22 cellular contexts compared by ENCODE assay signal in the genomic region with DNA sequence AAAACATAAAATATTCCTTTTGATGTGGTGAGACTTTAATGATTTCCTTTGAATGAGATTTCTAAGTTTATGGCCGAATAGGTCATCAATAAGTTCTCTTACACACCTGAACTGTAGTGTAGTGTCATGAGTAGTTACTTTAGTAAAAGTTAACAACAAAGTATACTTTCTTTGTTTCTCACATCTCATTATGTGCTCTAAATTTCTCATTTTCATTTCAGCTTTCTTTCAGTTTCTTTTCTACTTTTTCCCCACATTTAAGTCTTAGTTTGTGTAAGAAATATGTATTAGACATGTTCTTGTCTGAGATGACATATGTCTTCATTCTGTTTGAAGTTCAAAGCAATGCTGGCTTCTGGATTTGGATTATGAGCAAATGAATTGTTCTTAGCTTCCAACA.
DNase-seq lines count a peak whose midpoint lies in the region; ATAC-seq, FAIRE-seq and TF ChIP-seq lines count a peak whose summit lies in the region.
"Had no signal": no experiment of that assay in that cellular context is flagged by ENCODE, and none has a peak within 500 bp of the region (broad histone marks: within the 10 kb centered on the region; RNA-seq: fewer than 3 reads in every experiment).

No MANE protein-coding gene starts in this region.

- H3K4me1 ChIP-seq in left ventricle myocardium inferior (no peaks in the 10 kb centered on the region), MM.1S (ENCODE audit: low read length) (no peaks in the 10 kb centered on the region), endodermal cell (ENCODE audit: control insufficient read depth, insufficient read depth, low read length) (no peaks in the 10 kb centered on the region), tibial artery (peaks cover 0 to 41% (median 11%) of the 10 kb centered on the region in 4 donors), pancreas (no peaks in the 10 kb centered on the region)
- H3K4me1 ChIP-seq: SJSA1 had no signal

- H3K4me2 ChIP-seq in MM.1S (ENCODE audit: low read depth, low read length) = no peak overlapping the region

- H3K4me1 Mint-ChIP-seq in endodermal cell (no peaks in the 10 kb centered on the region), immature natural killer cell (no peaks in the 10 kb centered on the region)
- H3K4me1 Mint-ChIP-seq: B cell had no signal

- H3K4me3 ChIP-seq in left ventricle myocardium inferior (no peak overlapping the region), MM.1S (ENCODE audit: low read length) (no peak overlapping the region), endodermal cell (ENCODE audit: low read length) (no peak overlapping the region), tibial artery (no peak overlapping the region), pancreas (no peak overlapping the region)
- H3K4me3 ChIP-seq: K562, MG63, SJSA1 had no signal

- no peaks in the 10 kb centered on the region for H3K27me3 ChIP-seq in left ventricle myocardium inferior (ENCODE audit: low read depth)
- H3K27me3 ChIP-seq in MM.1S (replicated peaks; ENCODE audit: insufficient read depth, low read length) = no peaks in the 10 kb centered on the region
- no peaks in the 10 kb centered on the region for H3K27me3 ChIP-seq in endodermal cell (ENCODE audit: control insufficient read depth, insufficient read depth, low read length, poor library complexity, severe bottlenecking)
- H3K27me3 ChIP-seq in tibial artery = no peaks in the 10 kb centered on the region
- H3K27me3 ChIP-seq in pancreas = no peaks in the 10 kb centered on the region
- H3K27me3 ChIP-seq: MG63, SJSA1 had no signal

- FAIRE-seq in pancreas (lab: Jason Lieb, UNC) (no peak), RCC 7860 (lab: Jason Lieb, UNC) (no peak)
- FAIRE-seq: A204.1, HepG2, K562 had no signal

- H2AFZ ChIP-seq in MM.1S (ENCODE audit: low read length) = no peak overlapping the region

- no peaks in the 10 kb centered on the region for H3K79me2 ChIP-seq in MM.1S (ENCODE audit: low read length)

- intact Hi-C loops in left ventricle myocardium inferior (cut with micrococcal nuclease) (no loop called here), cardiac septum (cut with DNase I) (no loop called here), tibial artery (cut with DNase I; ENCODE audit: low total_unique reads) (no loop called here), pancreas (cut with DNase I) (no loop called here)

- H3K27ac ChIP-seq in left ventricle myocardium inferior (replicated peaks) = peak overlapping the region; percentile 55
- no peak overlapping the region for H3K27ac ChIP-seq in MM.1S (ENCODE audit: low read length)
- H3K27ac ChIP-seq in endodermal cell (ENCODE audit: low read depth, low read length) = peak overlapping the region; percentile 12
- H3K27ac ChIP-seq in tibial artery = peak overlapping the region; percentile 45 to 47
- no peak overlapping the region for H3K27ac ChIP-seq in pancreas
- H3K27ac ChIP-seq: HL-60, SJSA1 had no signal

- H3K9me3 ChIP-seq in left ventricle myocardium inferior (replicated peaks) = no peaks in the 10 kb centered on the region
- H3K9me3 ChIP-seq in MM.1S (replicated peaks; ENCODE audit: insufficient read depth, low read length) = no peaks in the 10 kb centered on the region
- no peaks in the 10 kb centered on the region for H3K9me3 ChIP-seq in endodermal cell (ENCODE audit: control insufficient read depth, low read length)
- H3K9me3 ChIP-seq in tibial artery = no peaks in the 10 kb centered on the region
- no peaks in the 10 kb centered on the region for H3K9me3 ChIP-seq in pancreas
- H3K9me3 ChIP-seq: MG63, SJSA1 had no signal

- H3K4me3 Mint-ChIP-seq in endodermal cell = no peak overlapping the region
- H3K4me3 Mint-ChIP-seq in immature natural killer cell = no peak overlapping the region
- H3K4me3 Mint-ChIP-seq: B cell had no signal

- no peaks in the 10 kb centered on the region for H3K9me3 Mint-ChIP-seq in endodermal cell
- peaks cover 0 to 18% (median 3%) of the 10 kb centered on the region in 6 donors for H3K9me3 Mint-ChIP-seq in immature natural killer cell

- H4K20me1 ChIP-seq in MM.1S (ENCODE audit: insufficient read depth, low read length) = no peaks in the 10 kb centered on the region

- DNase-seq in left ventricle myocardium inferior = no peak
- no peak for DNase-seq in cardiac septum (ENCODE audit: low spot score)
- DNase-seq in MM.1S = peak; percentile 25
- DNase-seq in endodermal cell = no peak
- DNase-seq in tibial artery = no peak
- no peak for DNase-seq in pancreas
- DNase-seq in immature natural killer cell = no peak
- DNase-seq in RCC 7860 (ENCODE audit: low spot score) = no peak
- DNase-seq: EL, GF-D8, H7, NCI-H1436, NCI-H1930, OCI-M1, SW 1271 had no signal

- WGBS in endodermal cell (ENCODE audit: insufficient coverage in 1 of 2, insufficient read length in 1 of 2), 2 experiments = 100% methylated on average over 1 of the region's 1 CpG; no CpG with 5 or more reads in 1 of the 2 experiments
- 39 to 47% methylated on average over 1 of the region's 1 CpG for WGBS in pancreas, 2 donors

- H3K36me3 Mint-ChIP-seq in endodermal cell (ENCODE audit: low read depth) (no peaks in the 10 kb centered on the region), immature natural killer cell (no peaks in the 10 kb centered on the region)

- H3K9me2 ChIP-seq in MM.1S (replicated peaks; ENCODE audit: insufficient read depth, low read length) = no peaks in the 10 kb centered on the region

- TF ChIP-seq CTCF in left ventricle myocardium inferior (IDR thresholded peaks at IDR 0.05; ENCODE audit: borderline replicate concordance) (no peak), MM.1S (IDR thresholded peaks at IDR 0.05; ENCODE audit: low read length) (no peak), endodermal cell (conservative IDR thresholded peaks at IDR 0.05) (no peak), tibial artery (IDR thresholded peaks at IDR 0.05) (no peak), pancreas (IDR thresholded peaks at IDR 0.05) (no peak)

- no peak overlapping the region for H3K27ac Mint-ChIP-seq in endodermal cell
- H3K27ac Mint-ChIP-seq in immature natural killer cell = no peak overlapping the region
- H3K27ac Mint-ChIP-seq: B cell had no signal

- ATAC-seq in pancreas = no peak
- ATAC-seq: HepG2, K562 had no signal

- H3K27me3 Mint-ChIP-seq in endodermal cell (ENCODE audit: insufficient read depth) (no peaks in the 10 kb centered on the region), immature natural killer cell (ENCODE audit: low read depth in 3 of 3) (no peaks in the 10 kb centered on the region)
- H3K27me3 Mint-ChIP-seq: B cell had no signal

- no peaks in the 10 kb centered on the region for H3F3A ChIP-seq in MM.1S (ENCODE audit: insufficient read depth, low read length)

- no peaks in the 10 kb centered on the region for H3K36me3 ChIP-seq in left ventricle myocardium inferior
- H3K36me3 ChIP-seq in MM.1S (replicated peaks; ENCODE audit: insufficient read depth, low read length) = no peaks in the 10 kb centered on the region
- H3K36me3 ChIP-seq in endodermal cell (ENCODE audit: control insufficient read depth, insufficient read depth, low read length) = no peaks in the 10 kb centered on the region
- no peaks in the 10 kb centered on the region for H3K36me3 ChIP-seq in tibial artery
- no peaks in the 10 kb centered on the region for H3K36me3 ChIP-seq in pancreas
- H3K36me3 ChIP-seq: MG63, SJSA1 had no signal

- no peak overlapping the region for H3K9ac ChIP-seq in MM.1S (ENCODE audit: low read length)
- no peak overlapping the region for H3K9ac ChIP-seq in endodermal cell (ENCODE audit: extremely low read depth, low read length, poor library complexity, severe bottlenecking)

Comparison
In these comparisons a context has a peak if more than half of its experiments do, and no peak if none do; other contexts are left out.
1. H3K27ac ChIP-seq: peak in left ventricle myocardium inferior (single experiment), endodermal cell (single experiment) and tibial artery (2 of 2); none in MM.1S (single experiment) and pancreas (0 of 4).